Comparison of ENCODE assay signal across 16 cellular contexts in the genomic region with DNA sequence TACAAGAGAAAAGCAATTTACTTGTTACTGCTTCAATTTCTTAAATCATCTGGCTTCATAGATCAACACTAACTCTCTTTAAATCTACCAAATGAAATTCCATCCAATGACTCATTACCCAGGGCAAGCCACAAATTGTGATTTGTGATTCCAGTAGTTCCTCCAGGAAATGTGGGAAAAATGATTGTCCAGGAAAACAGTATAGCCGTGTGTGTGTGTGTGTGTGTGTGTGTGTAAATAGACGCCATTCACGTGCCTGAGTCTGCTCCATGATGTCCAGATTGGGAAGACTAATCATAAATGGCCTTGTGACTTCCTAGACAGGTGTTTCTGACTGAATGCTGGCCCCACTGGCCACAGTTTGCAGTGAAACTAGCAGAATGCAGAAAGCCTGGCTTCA.
DNase-seq lines count a peak whose midpoint lies in the region; ATAC-seq and TF ChIP-seq lines count a peak whose summit lies in the region.
"Had no signal": no experiment of that assay in that cellular context is flagged by ENCODE, and none has a peak within 500 bp of the region (broad histone marks: within the 10 kb centered on the region; RNA-seq: fewer than 3 reads in every experiment).

No MANE protein-coding gene starts in this region.

- H2AFZ ChIP-seq in mesenchymal stem cell (ENCODE audit: low read depth, low read length) = no peak overlapping the region
- H2AFZ ChIP-seq: GM23338 had no signal

- H3K36me3 ChIP-seq in colonic mucosa (no peaks in the 10 kb centered on the region), mesenchymal stem cell (ENCODE audit: control insufficient read depth in 1 of 2, insufficient read depth in 2 of 2, low read depth in 1 of 2, low read length in 2 of 2) (no peaks in the 10 kb centered on the region), aorta (ENCODE audit: control insufficient read depth in 1 of 2, insufficient read depth in 2 of 2, low read length in 1 of 2) (no peaks in the 10 kb centered on the region)
- H3K36me3 ChIP-seq: cardiac muscle cell had no signal

- no peaks in the 10 kb centered on the region for H3K27me3 Mint-ChIP-seq in activated naive CD4-positive, alpha-beta T cell treated with anti-CD3 and anti-CD28 coated beads for 36 hours (ENCODE audit: low read depth)
- H3K27me3 Mint-ChIP-seq: IgD-negative memory B cell had no signal

- CTCF ChIA-PET in activated naive CD4-positive, alpha-beta T cell treated with anti-CD3 and anti-CD28 coated beads for 36 hours (lab: Charles Lee) = no interaction called here

- H3K23ac ChIP-seq in mesenchymal stem cell (ENCODE audit: low read length in 2 of 2) = no peak overlapping the region

- no peak overlapping the region for H4K91ac ChIP-seq in mesenchymal stem cell (ENCODE audit: low read length)

- no peak for TF ChIP-seq CTCF in colonic mucosa (IDR thresholded peaks at IDR 0.05)

- H3K14ac ChIP-seq in mesenchymal stem cell (ENCODE audit: low read length in 2 of 2) = no peak overlapping the region

- no peaks in the 10 kb centered on the region for H3K9me3 Mint-ChIP-seq in activated naive CD4-positive, alpha-beta T cell treated with anti-CD3 and anti-CD28 coated beads for 36 hours
- H3K9me3 Mint-ChIP-seq: GM23338, IgD-negative memory B cell had no signal

- no peak for ATAC-seq in aorta (ENCODE audit: low FRiP score)
- ATAC-seq: GM23338 had no signal

- H2BK120ac ChIP-seq in mesenchymal stem cell (ENCODE audit: low read depth, low read length) = no peak overlapping the region

- no peak overlapping the region for H2BK5ac ChIP-seq in mesenchymal stem cell (ENCODE audit: low read depth, low read length, poor library complexity, severe bottlenecking)

- H3K4me2 ChIP-seq in mesenchymal stem cell (ENCODE audit: low read length, poor library complexity, severe bottlenecking) = no peak overlapping the region
- H3K4me2 ChIP-seq: GM23338 had no signal

- DNase-seq in AG20443 (ENCODE audit: low spot score) = peak; percentile 17
- DNase-seq in M059J (ENCODE audit: low read depth) = peak; percentile 71
- peak; percentile 25 for DNase-seq in colonic mucosa
- DNase-seq in mesenchymal stem cell = peak; percentile 83
- DNase-seq in hippocampal formation (lab: John Stamatoyannopoulos, UW) = no peak
- DNase-seq in aorta = no peak
- DNase-seq in midbrain (lab: John Stamatoyannopoulos, UW) = no peak
- no peak for DNase-seq in activated naive CD4-positive, alpha-beta T cell treated with anti-CD3 and anti-CD28 coated beads for 36 hours
- DNase-seq: activated CD4-positive, alpha-beta T cell treated with anti-CD3 and anti-CD28 coated beads for 1 hour; activated T-cell treated with anti-CD3 and anti-CD28 coated beads, Interleukin-2, amount 50 U/mL, for 48 hours; islet precursor cell; NCI-H187 treated with DMSO at 0.1 percent for 48 hours; stimulated activated CD4-positive, alpha-beta T cell treated with anti-CD3 and anti-CD28 coated beads, Interleukin-12 subunit alpha, Interleukin-12 subunit beta, amount 100 ng/mL, for 4 hours had no signal

- H3K18ac ChIP-seq in mesenchymal stem cell (ENCODE audit: low read depth in 1 of 2, low read length in 2 of 2) = peak overlapping the region in 1 of 2 experiments; percentile 34

- no peaks in the 10 kb centered on the region for H3K36me3 Mint-ChIP-seq in activated naive CD4-positive, alpha-beta T cell treated with anti-CD3 and anti-CD28 coated beads for 36 hours (ENCODE audit: low read depth)
- H3K36me3 Mint-ChIP-seq: IgD-negative memory B cell had no signal

- intact Hi-C loops in colonic mucosa (cut with DNase I) = no loop called here
- intact Hi-C loops in aorta (cut with DNase I) = no loop called here
- intact Hi-C loops in activated naive CD4-positive, alpha-beta T cell treated with anti-CD3 and anti-CD28 coated beads for 36 hours (cut with micrococcal nuclease) = no loop called here

- H3K79me1 ChIP-seq in mesenchymal stem cell (replicated peaks; ENCODE audit: low read length, poor library complexity, severe bottlenecking) = no peaks in the 10 kb centered on the region

- H3K9me3 ChIP-seq in colonic mucosa = no peaks in the 10 kb centered on the region
- H3K9me3 ChIP-seq in mesenchymal stem cell (ENCODE audit: control insufficient read depth, low read length) = no peaks in the 10 kb centered on the region
- no peaks in the 10 kb centered on the region for H3K9me3 ChIP-seq in aorta (ENCODE audit: control insufficient read depth, low read length)

- no peaks in the 10 kb centered on the region for H3K4me1 Mint-ChIP-seq in activated naive CD4-positive, alpha-beta T cell treated with anti-CD3 and anti-CD28 coated beads for 36 hours (ENCODE audit: low read depth)
- H3K4me1 Mint-ChIP-seq: IgD-negative memory B cell had no signal

- H2BK12ac ChIP-seq in mesenchymal stem cell (ENCODE audit: low read length in 2 of 2) = no peak overlapping the region

- H3K27ac ChIP-seq in colonic mucosa (peak overlapping the region; percentile 0), mesenchymal stem cell (ENCODE audit: low read length, poor library complexity, severe bottlenecking) (no peak overlapping the region), aorta (ENCODE audit: low read depth in 1 of 2, low read length in 2 of 2) (no peak overlapping the region)
- H3K27ac ChIP-seq: cardiac muscle cell had no signal

- no peak overlapping the region for H3K4me3 Mint-ChIP-seq in activated naive CD4-positive, alpha-beta T cell treated with anti-CD3 and anti-CD28 coated beads for 36 hours
- H3K4me3 Mint-ChIP-seq: GM23338, IgD-negative memory B cell had no signal

- H3K4me3 ChIP-seq in colonic mucosa (no peak overlapping the region), mesenchymal stem cell (ENCODE audit: insufficient read depth in 1 of 2, low read depth in 1 of 2, low read length in 2 of 2) (no peak overlapping the region), aorta (ENCODE audit: low read length in 2 of 2) (no peak overlapping the region)
- H3K4me3 ChIP-seq: cardiac muscle cell, GM23338 had no signal

- no peak overlapping the region for H2AK5ac ChIP-seq in mesenchymal stem cell (ENCODE audit: low read length, severe bottlenecking)

- no peak overlapping the region for H2BK15ac ChIP-seq in mesenchymal stem cell (ENCODE audit: low read depth, poor library complexity, severe bottlenecking)

- H3K4me1 ChIP-seq in colonic mucosa (no peaks in the 10 kb centered on the region), mesenchymal stem cell (ENCODE audit: control insufficient read depth, insufficient read depth, low read depth, low read length) (peaks cover 2% of the 10 kb centered on the region), aorta (ENCODE audit: control insufficient read depth in 1 of 2, insufficient read depth in 2 of 2, low read length in 2 of 2) (no peaks in the 10 kb centered on the region)

- no peak overlapping the region for H3K4ac ChIP-seq in mesenchymal stem cell (ENCODE audit: low read depth in 1 of 2, low read length in 2 of 2)

- H3K27me3 ChIP-seq in colonic mucosa (no peaks in the 10 kb centered on the region), mesenchymal stem cell (ENCODE audit: control insufficient read depth in 1 of 2, insufficient read depth in 1 of 2, low read length in 2 of 2) (peaks cover 0 to 42% of the 10 kb centered on the region in 2 experiments), aorta (ENCODE audit: control insufficient read depth in 1 of 2, insufficient read depth in 2 of 2, low read length in 1 of 2) (no peaks in the 10 kb centered on the region)
- H3K27me3 ChIP-seq: cardiac muscle cell had no signal

- no peak overlapping the region for H3K27ac Mint-ChIP-seq in activated naive CD4-positive, alpha-beta T cell treated with anti-CD3 and anti-CD28 coated beads for 36 hours
- H3K27ac Mint-ChIP-seq: GM23338, IgD-negative memory B cell had no signal

- no peak overlapping the region for H3K9ac ChIP-seq in colonic mucosa (ENCODE audit: low read depth in 2 of 2, low read length in 2 of 2)
- H3K9ac ChIP-seq in mesenchymal stem cell (ENCODE audit: low read length) = no peak overlapping the region

- WGBS in mesenchymal stem cell = 0% methylated on average over 3 of the region's 3 CpGs
- WGBS in aorta, 2 donors = 47 to 52% methylated on average over 3 of the region's 3 CpGs

- no peak overlapping the region for H4K8ac ChIP-seq in mesenchymal stem cell (ENCODE audit: low read length)

Comparison
In these comparisons a context has a peak if more than half of its experiments do, and no peak if none do; other contexts are left out.
1. DNase-seq: peak in AG20443 (single experiment), M059J (single experiment), colonic mucosa (single experiment) and mesenchymal stem cell (single experiment); none in hippocampal formation (0 of 2), aorta (0 of 2), midbrain (single experiment) and activated naive CD4-positive, alpha-beta T cell treated with anti-CD3 and anti-CD28 coated beads for 36 hours (single experiment).